ENCODE assay signal across 15 cellular contexts in genomic region chr17:41985919-41986318, GRCh38. TPM values are rescaled to one million over a fixed set of nuclear protein-coding genes. Genes with fewer than 3 reads are reported as not detected.
DNase-seq lines count a peak whose midpoint lies in the region; ATAC-seq, FAIRE-seq and TF ChIP-seq lines count a peak whose summit lies in the region.
"Had no signal": no experiment of that assay in that cellular context is flagged by ENCODE, and none has a peak within 500 bp of the region (broad histone marks: within the 10 kb centered on the region; RNA-seq: fewer than 3 reads in every experiment).

No MANE protein-coding gene starts in this region.

- no peaks in the 10 kb centered on the region for H3K79me2 ChIP-seq in HepG2 (ENCODE audit: insufficient read depth, low read length)

- no peak overlapping the region for H3K4me3 Mint-ChIP-seq in stimulated activated naive CD8-positive, alpha-beta T cell treated with anti-CD3 and anti-CD28 coated beads, Interleukin-15, Interleukin-2, amounts not matched to agents 100 ng/mL and 50 ng/mL, for 24 hours
- H3K4me3 Mint-ChIP-seq in stimulated activated naive CD8-positive, alpha-beta T cell treated with anti-CD3 and anti-CD28 coated beads, Interleukin-15, amount 100 ng/mL, for 72 hours = no peak overlapping the region
- H3K4me3 Mint-ChIP-seq in stimulated activated memory B cell treated with anti-CD40 and anti-IgM and Interleukin-4, amounts not matched to agents 10 μg/mL and 1 μg/mL and 100 μg/mL, for 72 hours = no peak overlapping the region
- H3K4me3 Mint-ChIP-seq: CD4-positive, alpha-beta memory T cell; GM23338 had no signal

- no peak overlapping the region for H3K4me2 ChIP-seq in HepG2 (ENCODE audit: low read depth, low read length)
- H3K4me2 ChIP-seq: GM23338 had no signal

- H4K20me1 ChIP-seq in HepG2 (ENCODE audit: insufficient read depth, low read length) = no peaks in the 10 kb centered on the region; the same call in 1 of the 2 replicates

- POLR2A ChIA-PET in HepG2 (lab: Yijun Ruan, JAX) = no interaction called here

- H3K27ac ChIP-seq in cingulate gyrus (ENCODE audit: low read depth, low read length) (peak overlapping the region; percentile 12), HepG2 (ENCODE audit: extremely low read length, insufficient read depth, low read length) (no peak overlapping the region)
- H3K27ac ChIP-seq: C4-2B had no signal

- no peak for TF ChIP-seq RAD21 in HepG2 (CRISPR knock-in tag; IDR thresholded peaks at IDR 0.05)

- peak overlapping the region; percentile 40 for H3K27ac Mint-ChIP-seq in stimulated activated naive CD8-positive, alpha-beta T cell treated with anti-CD3 and anti-CD28 coated beads, Interleukin-15, Interleukin-2, amounts not matched to agents 100 ng/mL and 50 ng/mL, for 24 hours
- no peak overlapping the region for H3K27ac Mint-ChIP-seq in stimulated activated naive CD8-positive, alpha-beta T cell treated with anti-CD3 and anti-CD28 coated beads, Interleukin-15, amount 100 ng/mL, for 72 hours
- peak overlapping the region; percentile 44 for H3K27ac Mint-ChIP-seq in stimulated activated memory B cell treated with anti-CD40 and anti-IgM and Interleukin-4, amounts not matched to agents 10 μg/mL and 1 μg/mL and 100 μg/mL, for 72 hours
- H3K27ac Mint-ChIP-seq: GM23338 had no signal

- no peak for TF ChIP-seq EP300 in HepG2 (IDR thresholded peaks at IDR 0.05; ENCODE audit: low read depth in 2 of 2, low read length in 2 of 2)
- TF ChIP-seq EP300 in HepG2 (CRISPR knock-in tag; IDR thresholded peaks at IDR 0.05; ENCODE audit: borderline replicate concordance) = no peak

- in situ Hi-C loops in HepG2 (cut with HindIII; ENCODE audit: extremely low pct_ligation_motif_present, low pct_unique_long_range_greater_than_20kb) = no loop called here

- intact Hi-C loops in HepG2 (cut with micrococcal nuclease; ENCODE audit: unreplicated experiment) = no loop called here

- H3K27me3 ChIP-seq in HepG2 (ENCODE audit: control insufficient read depth in 1 of 2, insufficient read depth in 2 of 2, low read length in 2 of 2) = no peaks in the 10 kb centered on the region
- H3K27me3 ChIP-seq: BE2C had no signal

- peaks cover 27% of the 10 kb centered on the region for H3K4me1 ChIP-seq in HepG2 (ENCODE audit: insufficient read depth, low read length)
- H3K4me1 ChIP-seq: BE2C had no signal

- 99% methylated on average over 8 of the region's 8 CpGs for WGBS in HepG2 (ENCODE audit: low lambda C conversion rate)

- no peak overlapping the region for H2AFZ ChIP-seq in HepG2 (ENCODE audit: low read length)
- H2AFZ ChIP-seq: GM23338 had no signal

- no peak for DNase-seq in stimulated activated naive CD8-positive, alpha-beta T cell treated with anti-CD3 and anti-CD28 coated beads, Interleukin-15, amount 100 ng/mL, for 72 hours
- DNase-seq in urothelium cell line (ENCODE audit: low spot score) (no peak), HepG2 (ENCODE audit: low spot score) (no peak)
- DNase-seq: BE2C; CD4-positive, alpha-beta memory T cell; DMS79; H7 had no signal

- H3K36me3 ChIP-seq in HepG2 (replicated peaks in 1 of 2; ENCODE audit: control insufficient read depth in 1 of 2, insufficient read depth in 2 of 2, low read length in 2 of 2) = peaks cover 51 to 87% of the 10 kb centered on the region in 2 experiments

- H3K27me3 Mint-ChIP-seq in stimulated activated naive CD8-positive, alpha-beta T cell treated with anti-CD3 and anti-CD28 coated beads, Interleukin-15, Interleukin-2, amounts not matched to agents 100 ng/mL and 50 ng/mL, for 24 hours = no peaks in the 10 kb centered on the region
- no peaks in the 10 kb centered on the region for H3K27me3 Mint-ChIP-seq in stimulated activated naive CD8-positive, alpha-beta T cell treated with anti-CD3 and anti-CD28 coated beads, Interleukin-15, amount 100 ng/mL, for 72 hours
- H3K27me3 Mint-ChIP-seq in stimulated activated memory B cell treated with anti-CD40 and anti-IgM and Interleukin-4, amounts not matched to agents 10 μg/mL and 1 μg/mL and 100 μg/mL, for 72 hours = no peaks in the 10 kb centered on the region
- H3K27me3 Mint-ChIP-seq: CD4-positive, alpha-beta memory T cell had no signal

- TF ChIP-seq CTCF in HepG2 (CRISPR knock-in tag; IDR thresholded peaks at IDR 0.05) = no peak

- FAIRE-seq in urothelium cell line (lab: Jason Lieb, UNC) = no peak
- no peak for FAIRE-seq in HepG2 (lab: Jason Lieb, UNC)
- FAIRE-seq: A204.1, GM12891 had no signal

- peaks cover 18% of the 10 kb centered on the region for H3K4me1 Mint-ChIP-seq in stimulated activated naive CD8-positive, alpha-beta T cell treated with anti-CD3 and anti-CD28 coated beads, Interleukin-15, Interleukin-2, amounts not matched to agents 100 ng/mL and 50 ng/mL, for 24 hours (ENCODE audit: low read depth)
- peaks cover 16% of the 10 kb centered on the region for H3K4me1 Mint-ChIP-seq in stimulated activated naive CD8-positive, alpha-beta T cell treated with anti-CD3 and anti-CD28 coated beads, Interleukin-15, amount 100 ng/mL, for 72 hours
- peaks cover 27% of the 10 kb centered on the region for H3K4me1 Mint-ChIP-seq in stimulated activated memory B cell treated with anti-CD40 and anti-IgM and Interleukin-4, amounts not matched to agents 10 μg/mL and 1 μg/mL and 100 μg/mL, for 72 hours
- H3K4me1 Mint-ChIP-seq: CD4-positive, alpha-beta memory T cell; GM23338 had no signal

- H3K9ac ChIP-seq in HepG2 (ENCODE audit: insufficient read depth, low read depth, low read length) = no peak overlapping the region

- no TSS peak for BruUV-seq in HepG2 (replicated peaks; lab: Mats Ljungman, UMichigan)

- TF ChIP-seq POLR2A in HepG2 (IDR thresholded peaks at IDR 0.05; ENCODE audit: insufficient read depth in 1 of 2, low read depth in 2 of 2, low read length in 2 of 2) = no peak

- no peaks in the 10 kb centered on the region for H3K9me3 Mint-ChIP-seq in stimulated activated naive CD8-positive, alpha-beta T cell treated with anti-CD3 and anti-CD28 coated beads, Interleukin-15, Interleukin-2, amounts not matched to agents 100 ng/mL and 50 ng/mL, for 24 hours
- H3K9me3 Mint-ChIP-seq in stimulated activated naive CD8-positive, alpha-beta T cell treated with anti-CD3 and anti-CD28 coated beads, Interleukin-15, amount 100 ng/mL, for 72 hours = no peaks in the 10 kb centered on the region
- H3K9me3 Mint-ChIP-seq in stimulated activated memory B cell treated with anti-CD40 and anti-IgM and Interleukin-4, amounts not matched to agents 10 μg/mL and 1 μg/mL and 100 μg/mL, for 72 hours = no peaks in the 10 kb centered on the region
- H3K9me3 Mint-ChIP-seq: GM23338 had no signal

- H3K36me3 Mint-ChIP-seq in stimulated activated naive CD8-positive, alpha-beta T cell treated with anti-CD3 and anti-CD28 coated beads, Interleukin-15, Interleukin-2, amounts not matched to agents 100 ng/mL and 50 ng/mL, for 24 hours (ENCODE audit: low read depth) = peaks cover 84% of the 10 kb centered on the region
- H3K36me3 Mint-ChIP-seq in stimulated activated memory B cell treated with anti-CD40 and anti-IgM and Interleukin-4, amounts not matched to agents 10 μg/mL and 1 μg/mL and 100 μg/mL, for 72 hours = peaks cover 77% of the 10 kb centered on the region

- H3K4me3 ChIP-seq in HepG2 (replicated peaks in 1 of 3; ENCODE audit: insufficient read depth in 1 of 3, low read depth in 2 of 3, low read length in 3 of 3) = no peak overlapping the region
- H3K4me3 ChIP-seq: GM23338 had no signal

- no peak for ATAC-seq in stimulated activated naive CD8-positive, alpha-beta T cell treated with anti-CD3 and anti-CD28 coated beads, Interleukin-15, amount 100 ng/mL, for 72 hours
- no peak for ATAC-seq in stimulated activated memory B cell treated with anti-CD40 and anti-IgM and Interleukin-4, amounts not matched to agents 10 μg/mL and 1 μg/mL and 100 μg/mL, for 72 hours
- ATAC-seq in GM18502 (IDR thresholded peaks at IDR 0.05; ENCODE audit: poor library complexity, unreplicated experiment) (no peak), HepG2 (no peak)
- ATAC-seq: GM23338 had no signal

- CTCF ChIA-PET in HepG2 (lab: Yijun Ruan, JAX; ENCODE audit: low intra/inter-chr PET ratio, low total read pairs) = no interaction called here

- no peaks in the 10 kb centered on the region for H3K9me3 ChIP-seq in HepG2 (ENCODE audit: low read length)
- H3K9me3 ChIP-seq: BE2C had no signal

RNA-seq across cellular contexts. Expression of gene CNP, which starts 19.3 kb away (rescaled TPM):
- 161 and 170 TPM in 2 replicates for total RNA-seq in HepG2 (2016; rRNA removed; fragmentation: Illumina TruSeq; extraction: Trizol)
- total RNA-seq in HepG2 (2016; cell fraction: cytosol; rRNA removed; fragmentation: Illumina TruSeq; extraction: Trizol; ENCODE audit: low read depth) = 13.1 and 14.4 TPM in 2 replicates
- 142 and 170 TPM in 2 replicates for total RNA-seq in HepG2 (2016; cell fraction: insoluble cytoplasmic fraction; rRNA removed; fragmentation: Illumina TruSeq; extraction: Trizol)
- total RNA-seq in HepG2 (2016; cell fraction: membrane; rRNA removed; fragmentation: Illumina TruSeq; extraction: Trizol) = 61.3 and 66.7 TPM in 2 replicates
- total RNA-seq in HepG2 (2016; cell fraction: nucleus; rRNA removed; fragmentation: Illumina TruSeq; extraction: Trizol) = 95.4 and 98.2 TPM in 2 replicates
- 97.2 and 105 TPM in 2 replicates for polyA plus RNA-seq in HepG2 (2011; rRNA removed)
- polyA plus RNA-seq in HepG2 (2011; cell fraction: cytosol; rRNA removed) = 67.5 and 85.5 TPM in 2 replicates
- 104 and 124 TPM in 2 replicates for polyA plus RNA-seq in HepG2 (2011; cell fraction: nucleus; rRNA removed)
- polyA plus RNA-seq in HepG2 (2012) = 42.6 and 44.3 TPM in 2 replicates
- polyA plus RNA-seq in HepG2 (2016; cell fraction: cytosol; fragmentation: Illumina TruSeq; extraction: Trizol; ENCODE audit: low read depth) = 18.7 and 20.0 TPM in 2 replicates
- 172 and 192 TPM in 2 replicates for polyA plus RNA-seq in HepG2 (2016; cell fraction: insoluble cytoplasmic fraction; fragmentation: Illumina TruSeq; extraction: Trizol; ENCODE audit: low read depth)
- polyA plus RNA-seq in HepG2 (2016; cell fraction: membrane; fragmentation: Illumina TruSeq; extraction: Trizol; ENCODE audit: low read depth) = 49.0 TPM in 2 replicates
- polyA plus RNA-seq in HepG2 (2016; cell fraction: nucleus; fragmentation: Illumina TruSeq; extraction: Trizol; ENCODE audit: insufficient read depth, low read depth) = 178 and 180 TPM in 2 replicates
- 256 and 859 TPM in 2 replicates for polyA minus RNA-seq in HepG2 (2011; rRNA and poly(A)+ RNA removed; ENCODE audit: low replicate concordance)
- polyA minus RNA-seq in HepG2 (2011; cell fraction: cytosol; rRNA and poly(A)+ RNA removed) = 126 and 130 TPM in 2 replicates
- polyA minus RNA-seq in HepG2 (2011; cell fraction: nucleus; rRNA and poly(A)+ RNA removed) = 93.4 and 142 TPM in 2 replicates

RNA-seq across cellular contexts. Expression of gene DNAJC7, which starts 31.3 kb away (rescaled TPM):
- total RNA-seq in HepG2 (2016; rRNA removed; fragmentation: Illumina TruSeq; extraction: Trizol) = 132 and 179 TPM in 2 replicates
- 46.7 and 51.0 TPM in 2 replicates for total RNA-seq in HepG2 (2016; cell fraction: cytosol; rRNA removed; fragmentation: Illumina TruSeq; extraction: Trizol; ENCODE audit: low read depth)
- total RNA-seq in HepG2 (2016; cell fraction: insoluble cytoplasmic fraction; rRNA removed; fragmentation: Illumina TruSeq; extraction: Trizol) = 140 and 190 TPM in 2 replicates
- 65.8 and 75.9 TPM in 2 replicates for total RNA-seq in HepG2 (2016; cell fraction: membrane; rRNA removed; fragmentation: Illumina TruSeq; extraction: Trizol)
- total RNA-seq in HepG2 (2016; cell fraction: nucleus; rRNA removed; fragmentation: Illumina TruSeq; extraction: Trizol) = 79.3 and 85.4 TPM in 2 replicates
- 47.7 and 54.7 TPM in 2 replicates for polyA plus RNA-seq in HepG2 (2011; rRNA removed)
- 23.0 and 30.1 TPM in 2 replicates for polyA plus RNA-seq in HepG2 (2011; cell fraction: cytosol; rRNA removed)
- polyA plus RNA-seq in HepG2 (2011; cell fraction: nucleus; rRNA removed) = 24.7 and 29.9 TPM in 2 replicates
- 75.2 and 76.1 TPM in 2 replicates for polyA plus RNA-seq in HepG2 (2012)
- polyA plus RNA-seq in HepG2 (2016; cell fraction: cytosol; fragmentation: Illumina TruSeq; extraction: Trizol; ENCODE audit: low read depth) = 45.0 and 48.2 TPM in 2 replicates
- polyA plus RNA-seq in HepG2 (2016; cell fraction: insoluble cytoplasmic fraction; fragmentation: Illumina TruSeq; extraction: Trizol; ENCODE audit: low read depth) = 221 and 228 TPM in 2 replicates
- polyA plus RNA-seq in HepG2 (2016; cell fraction: membrane; fragmentation: Illumina TruSeq; extraction: Trizol; ENCODE audit: low read depth) = 64.6 and 70.7 TPM in 2 replicates
- 97.9 and 98.9 TPM in 2 replicates for polyA plus RNA-seq in HepG2 (2016; cell fraction: nucleus; fragmentation: Illumina TruSeq; extraction: Trizol; ENCODE audit: insufficient read depth, low read depth)
- 61.1 and 62.3 TPM in 2 replicates for polyA minus RNA-seq in HepG2 (2011; rRNA and poly(A)+ RNA removed; ENCODE audit: low replicate concordance)
- polyA minus RNA-seq in HepG2 (2011; cell fraction: cytosol; rRNA and poly(A)+ RNA removed) = 44.7 and 52.7 TPM in 2 replicates
- polyA minus RNA-seq in HepG2 (2011; cell fraction: nucleus; rRNA and poly(A)+ RNA removed) = 116 and 129 TPM in 2 replicates

RNA-seq across cellular contexts. Expression of gene NKIRAS2, which starts 34.0 kb away (rescaled TPM):
- 26.8 and 27.9 TPM in 2 replicates for total RNA-seq in HepG2 (2016; rRNA removed; fragmentation: Illumina TruSeq; extraction: Trizol)
- total RNA-seq in HepG2 (2016; cell fraction: cytosol; rRNA removed; fragmentation: Illumina TruSeq; extraction: Trizol; ENCODE audit: low read depth) = 17.3 and 18.4 TPM in 2 replicates
- total RNA-seq in HepG2 (2016; cell fraction: insoluble cytoplasmic fraction; rRNA removed; fragmentation: Illumina TruSeq; extraction: Trizol) = 21.1 and 25.4 TPM in 2 replicates
- 36.4 and 39.9 TPM in 2 replicates for total RNA-seq in HepG2 (2016; cell fraction: membrane; rRNA removed; fragmentation: Illumina TruSeq; extraction: Trizol)
- total RNA-seq in HepG2 (2016; cell fraction: nucleus; rRNA removed; fragmentation: Illumina TruSeq; extraction: Trizol) = 13.2 and 14.4 TPM in 2 replicates
- polyA plus RNA-seq in HepG2 (2011; rRNA removed) = 42.0 and 48.5 TPM in 2 replicates
- 38.1 and 38.8 TPM in 2 replicates for polyA plus RNA-seq in HepG2 (2011; cell fraction: cytosol; rRNA removed)
- 36.5 and 41.2 TPM in 2 replicates for polyA plus RNA-seq in HepG2 (2011; cell fraction: nucleus; rRNA removed)
- 23.6 and 24.0 TPM in 2 replicates for polyA plus RNA-seq in HepG2 (2012)
- polyA plus RNA-seq in HepG2 (2016; cell fraction: cytosol; fragmentation: Illumina TruSeq; extraction: Trizol; ENCODE audit: low read depth) = 15.6 and 18.2 TPM in 2 replicates
- polyA plus RNA-seq in HepG2 (2016; cell fraction: insoluble cytoplasmic fraction; fragmentation: Illumina TruSeq; extraction: Trizol; ENCODE audit: low read depth) = 26.9 and 33.5 TPM in 2 replicates
- polyA plus RNA-seq in HepG2 (2016; cell fraction: membrane; fragmentation: Illumina TruSeq; extraction: Trizol; ENCODE audit: low read depth) = 35.0 and 37.3 TPM in 2 replicates
- 29.9 and 31.9 TPM in 2 replicates for polyA plus RNA-seq in HepG2 (2016; cell fraction: nucleus; fragmentation: Illumina TruSeq; extraction: Trizol; ENCODE audit: insufficient read depth, low read depth)
- polyA minus RNA-seq in HepG2 (2011; rRNA and poly(A)+ RNA removed; ENCODE audit: low replicate concordance) = 47.3 TPM in 2 replicates
- polyA minus RNA-seq in HepG2 (2011; cell fraction: cytosol; rRNA and poly(A)+ RNA removed) = 15.6 and 18.5 TPM in 2 replicates
- polyA minus RNA-seq in HepG2 (2011; cell fraction: nucleus; rRNA and poly(A)+ RNA removed) = 15.3 and 17.8 TPM in 2 replicates

RNA-seq across cellular contexts. Expression of gene ODAD4, which starts 55.5 kb away (rescaled TPM):
- total RNA-seq in HepG2 (2016; rRNA removed; fragmentation: Illumina TruSeq; extraction: Trizol) = 0.53 and 0.60 TPM in 2 replicates
- 0.18 TPM in 1 of 2 replicates, not detected in the other for total RNA-seq in HepG2 (2016; cell fraction: cytosol; rRNA removed; fragmentation: Illumina TruSeq; extraction: Trizol; ENCODE audit: low read depth)
- 0.41 and 0.92 TPM in 2 replicates for total RNA-seq in HepG2 (2016; cell fraction: insoluble cytoplasmic fraction; rRNA removed; fragmentation: Illumina TruSeq; extraction: Trizol)
- total RNA-seq in HepG2 (2016; cell fraction: membrane; rRNA removed; fragmentation: Illumina TruSeq; extraction: Trizol) = 0.09 and 0.28 TPM in 2 replicates
- total RNA-seq in HepG2 (2016; cell fraction: nucleus; rRNA removed; fragmentation: Illumina TruSeq; extraction: Trizol) = 0.37 and 1.4 TPM in 2 replicates
- 0.48 and 0.73 TPM in 2 replicates for polyA plus RNA-seq in HepG2 (2011; rRNA removed)
- polyA plus RNA-seq in HepG2 (2011; cell fraction: cytosol; rRNA removed) = 0.15 and 0.35 TPM in 2 replicates
- 0.88 and 1.5 TPM in 2 replicates for polyA plus RNA-seq in HepG2 (2011; cell fraction: nucleus; rRNA removed)
- polyA plus RNA-seq in HepG2 (2012) = 0.57 and 0.59 TPM in 2 replicates
- polyA plus RNA-seq in HepG2 (2016; cell fraction: cytosol; fragmentation: Illumina TruSeq; extraction: Trizol; ENCODE audit: low read depth) = 0.10 TPM in 1 of 2 replicates, not detected in the other
- 0.72 and 1.5 TPM in 2 replicates for polyA plus RNA-seq in HepG2 (2016; cell fraction: insoluble cytoplasmic fraction; fragmentation: Illumina TruSeq; extraction: Trizol; ENCODE audit: low read depth)
- 0.08 TPM in 1 of 2 replicates, not detected in the other for polyA plus RNA-seq in HepG2 (2016; cell fraction: membrane; fragmentation: Illumina TruSeq; extraction: Trizol; ENCODE audit: low read depth)
- 0.74 and 1.3 TPM in 2 replicates for polyA plus RNA-seq in HepG2 (2016; cell fraction: nucleus; fragmentation: Illumina TruSeq; extraction: Trizol; ENCODE audit: insufficient read depth, low read depth)
- 0.48 TPM in 1 of 2 replicates, not detected in the other for polyA minus RNA-seq in HepG2 (2011; rRNA and poly(A)+ RNA removed; ENCODE audit: low replicate concordance)
- polyA minus RNA-seq in HepG2 (2011; cell fraction: cytosol; rRNA and poly(A)+ RNA removed) = not detected in 2 replicates
- polyA minus RNA-seq in HepG2 (2011; cell fraction: nucleus; rRNA and poly(A)+ RNA removed) = 1.3 and 4.0 TPM in 2 replicates

Comparison
In these comparisons a context has a peak if more than half of its experiments do, and no peak if none do; other contexts are left out.
1. H3K27ac Mint-ChIP-seq: peak in stimulated activated naive CD8-positive, alpha-beta T cell treated with anti-CD3 and anti-CD28 coated beads, Interleukin-15, Interleukin-2, amounts not matched to agents 100 ng/mL and 50 ng/mL, for 24 hours (single experiment) and stimulated activated memory B cell treated with anti-CD40 and anti-IgM and Interleukin-4, amounts not matched to agents 10 μg/mL and 1 μg/mL and 100 μg/mL, for 72 hours (single experiment); none in stimulated activated naive CD8-positive, alpha-beta T cell treated with anti-CD3 and anti-CD28 coated beads, Interleukin-15, amount 100 ng/mL, for 72 hours (0 of 2).